24 cellular contexts compared by ENCODE assay signal in the genomic region with DNA sequence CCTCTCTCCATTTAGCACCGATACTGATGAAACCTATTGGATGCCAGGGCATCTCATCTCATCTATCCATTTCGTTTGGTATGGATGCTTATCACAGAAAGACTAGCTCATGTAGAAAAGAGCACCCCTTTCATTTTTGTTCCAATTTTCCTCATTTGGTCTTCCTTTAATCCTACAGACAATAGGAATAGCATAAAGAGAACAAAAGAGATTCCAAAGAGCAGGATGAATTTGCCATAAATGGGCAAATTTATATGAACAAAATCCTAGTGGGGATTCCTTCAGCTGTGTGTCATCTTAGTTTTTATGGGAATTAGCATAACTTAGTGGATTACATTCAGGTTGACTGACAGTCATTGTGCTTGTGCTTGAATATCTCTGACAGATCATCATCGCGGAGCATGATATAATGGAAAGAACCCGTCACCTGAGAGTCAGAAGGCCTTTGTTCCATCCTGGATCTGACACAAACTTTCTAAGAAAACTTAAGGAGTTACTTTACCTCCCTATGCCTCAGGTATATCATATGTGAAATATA.
"Had no signal": no experiment of that assay in that cellular context is flagged by ENCODE, and none has a peak within 500 bp of the region (broad histone marks: within the 10 kb centered on the region; RNA-seq: fewer than 3 reads in every experiment).

No MANE protein-coding gene starts in this region.

- H3K27ac Mint-ChIP-seq: dendritic cell treated with granulocyte-macrophage colony-stimulating factor and Interleukin-4, amounts not matched to agents 40 ng/mL and 50 ng/mL, for 4 days; memory B cell; mesothelial cell of epicardium; naive B cell; natural killer cell treated with Interleukin-12 subunit alpha and Interleukin-12 subunit beta and Interleukin-15 and Interleukin-18, amount 100 ng/mL, for 72 hours; stimulated activated naive B cell treated with anti-CD40 and anti-IgM and Interleukin-4, amounts not matched to agents 10 μg/mL and 1 μg/mL and 100 μg/mL, for 72 hours; stimulated activated naive CD8-positive, alpha-beta T cell treated with anti-CD3 and anti-CD28 coated beads, Interleukin-15, Interleukin-2, amounts not matched to agents 100 ng/mL and 50 ng/mL, for 24 hours had no signal

- H3K27me3 ChIP-seq: colonic mucosa, esophagus muscularis mucosa, spleen, tibial nerve, upper lobe of left lung had no signal

- H3K4me3 ChIP-seq: colonic mucosa, esophagus muscularis mucosa, lung, mucosa of descending colon, prostate gland, skin epidermis, spleen, thoracic aorta, tibial nerve, upper lobe of left lung had no signal

- H3K27ac ChIP-seq: colonic mucosa, esophagus muscularis mucosa, prostate gland, skin epidermis, spleen, thoracic aorta, tibial nerve, upper lobe of left lung had no signal

- H3K27me3 Mint-ChIP-seq: dendritic cell treated with granulocyte-macrophage colony-stimulating factor and Interleukin-4, amounts not matched to agents 40 ng/mL and 50 ng/mL, for 4 days; memory B cell; naive B cell; natural killer cell treated with Interleukin-12 subunit alpha and Interleukin-12 subunit beta and Interleukin-15 and Interleukin-18, amount 100 ng/mL, for 72 hours; stimulated activated naive B cell treated with anti-CD40 and anti-IgM and Interleukin-4, amounts not matched to agents 10 μg/mL and 1 μg/mL and 100 μg/mL, for 72 hours; stimulated activated naive CD8-positive, alpha-beta T cell treated with anti-CD3 and anti-CD28 coated beads, Interleukin-15, Interleukin-2, amounts not matched to agents 100 ng/mL and 50 ng/mL, for 24 hours had no signal

- H3K4me1 Mint-ChIP-seq: memory B cell; naive B cell; stimulated activated naive B cell treated with anti-CD40 and anti-IgM and Interleukin-4, amounts not matched to agents 10 μg/mL and 1 μg/mL and 100 μg/mL, for 72 hours had no signal

- H3K4me1 ChIP-seq: colonic mucosa, esophagus muscularis mucosa, prostate gland, spleen, tibial nerve, upper lobe of left lung had no signal

- DNase-seq: colonic mucosa; effector CD8-positive, alpha-beta T cell; foreskin melanocyte; hypothalamus; mucosa of descending colon; naive B cell; nucleus accumbens; right cardiac atrium; spleen; stimulated activated CD4-positive, alpha-beta T cell treated with anti-CD3 and anti-CD28 coated beads, Interleukin-2, amount 100 ng/mL, for 48 hours; stimulated activated naive B cell treated with anti-CD40 and anti-IgM and Interleukin-4, amounts not matched to agents 10 μg/mL and 1 μg/mL and 100 μg/mL, for 72 hours; upper lobe of left lung had no signal

- ATAC-seq: left lobe of liver; mucosa of descending colon; natural killer cell treated with Interleukin-12 subunit alpha and Interleukin-12 subunit beta and Interleukin-15 and Interleukin-18, amount 100 ng/mL, for 72 hours; right cardiac atrium; stimulated activated naive B cell treated with anti-CD40 and anti-IgM and Interleukin-4, amounts not matched to agents 10 μg/mL and 1 μg/mL and 100 μg/mL, for 72 hours had no signal

- H3K4me3 Mint-ChIP-seq: dendritic cell treated with granulocyte-macrophage colony-stimulating factor and Interleukin-4, amounts not matched to agents 40 ng/mL and 50 ng/mL, for 4 days; memory B cell; mesothelial cell of epicardium; natural killer cell treated with Interleukin-12 subunit alpha and Interleukin-12 subunit beta and Interleukin-15 and Interleukin-18, amount 100 ng/mL, for 72 hours; stimulated activated naive B cell treated with anti-CD40 and anti-IgM and Interleukin-4, amounts not matched to agents 10 μg/mL and 1 μg/mL and 100 μg/mL, for 72 hours; stimulated activated naive CD8-positive, alpha-beta T cell treated with anti-CD3 and anti-CD28 coated beads, Interleukin-15, Interleukin-2, amounts not matched to agents 100 ng/mL and 50 ng/mL, for 24 hours had no signal

- H3K36me3 ChIP-seq: colonic mucosa, esophagus muscularis mucosa, prostate gland, spleen, thoracic aorta, tibial nerve, upper lobe of left lung had no signal

- H3K9me3 ChIP-seq: colonic mucosa, esophagus muscularis mucosa, mucosa of descending colon, prostate gland, spleen, thoracic aorta, tibial nerve, upper lobe of left lung had no signal

- H3K36me3 Mint-ChIP-seq: memory B cell; mesothelial cell of epicardium; naive B cell; natural killer cell treated with Interleukin-12 subunit alpha and Interleukin-12 subunit beta and Interleukin-15 and Interleukin-18, amount 100 ng/mL, for 72 hours; stimulated activated naive B cell treated with anti-CD40 and anti-IgM and Interleukin-4, amounts not matched to agents 10 μg/mL and 1 μg/mL and 100 μg/mL, for 72 hours had no signal
